ENCODE assay signal across 14 cellular contexts in genomic region chr14:88831285-88831684, GRCh38. TPM values are rescaled to one million over a fixed set of nuclear protein-coding genes. Genes with fewer than 3 reads are reported as not detected.
A peak's percentile ranks its signal among the peaks of the same experiment; 100 is the strongest.
DNase-seq lines count a peak whose midpoint lies in the region; ATAC-seq, FAIRE-seq and TF ChIP-seq lines count a peak whose summit lies in the region.
"Had no signal": no experiment of that assay in that cellular context is flagged by ENCODE, and none has a peak within 500 bp of the region (broad histone marks: within the 10 kb centered on the region; RNA-seq: fewer than 3 reads in every experiment).

No MANE protein-coding gene starts in this region.

- H3K9me1 ChIP-seq in keratinocyte (ENCODE audit: control insufficient read depth, extremely low read depth, insufficient read depth, low read length), result no peaks in the 10 kb centered on the region

- peak overlapping the region; percentile 59 for H3K27ac Mint-ChIP-seq in MCF 10A (ENCODE audit: low read depth, unreplicated experiment)

- no peaks in the 10 kb centered on the region for H3K9me3 Mint-ChIP-seq in MCF 10A (ENCODE audit: unreplicated experiment)

- no peak overlapping the region for H3K4me3 ChIP-seq in keratinocyte (ENCODE audit: control insufficient read depth in 2 of 3, extremely low read depth in 1 of 3, insufficient read depth in 2 of 3, low read depth in 1 of 3, low read length in 3 of 3)
- H3K4me3 ChIP-seq: BLaER1 treated with 17β-estradiol and CSF1 and Interleukin-3, amounts not matched to agents 10 nM and 100 nM; cardiac muscle cell; lower lobe of right lung had no signal

- H3K27me3 ChIP-seq in keratinocyte (ENCODE audit: control insufficient read depth, extremely low read depth, insufficient read depth, low read length), result no peaks in the 10 kb centered on the region
- H3K27me3 ChIP-seq: BLaER1 treated with 17β-estradiol and CSF1 and Interleukin-3, amounts not matched to agents 10 nM and 100 nM; cardiac muscle cell had no signal

- H2AFZ ChIP-seq in keratinocyte (ENCODE audit: control insufficient read depth, low read length), result no peak overlapping the region

- in situ Hi-C loops in ACHN (cut with HindIII; ENCODE audit: low pct_ligation_motif_present, low pct_unique_long_range_greater_than_20kb, low sequenced_read_pairs), result no loop called here

- intact Hi-C loops in MCF 10A (cut with micrococcal nuclease), result no loop called here

- H3K9ac ChIP-seq in keratinocyte (ENCODE audit: control insufficient read depth, extremely low read depth, insufficient read depth, low read length), result no peak overlapping the region
- H3K9ac ChIP-seq: BLaER1 treated with 17β-estradiol and CSF1 and Interleukin-3, amounts not matched to agents 10 nM and 100 nM had no signal

- peak; percentile 94 for FAIRE-seq in keratinocyte (lab: Jason Lieb, UNC)

- H3K4me1 Mint-ChIP-seq in MCF 10A (ENCODE audit: insufficient read depth, unreplicated experiment), result peaks cover 43% of the 10 kb centered on the region

- peaks cover 5% of the 10 kb centered on the region for H3K36me3 Mint-ChIP-seq in MCF 10A (ENCODE audit: insufficient read depth, unreplicated experiment)

- ATAC-seq in HG02981 (IDR thresholded peaks at IDR 0.05; ENCODE audit: unreplicated experiment) (no peak), HG03025 (IDR thresholded peaks at IDR 0.05; ENCODE audit: low FRiP score, unreplicated experiment) (no peak)
- ATAC-seq: lower lobe of right lung had no signal

- POLR2A ChIA-PET in MCF 10A (lab: Yijun Ruan, JAX), result no interaction called here

- TF ChIP-seq CTCF in MCF 10A (IDR thresholded peaks at IDR 0.05; ENCODE audit: unreplicated experiment) (no peak), keratinocyte (optimal IDR thresholded peaks at IDR 0.05 in 1 of 3, IDR thresholded peaks at IDR 0.05 in 1 of 3, conservative IDR thresholded peaks at IDR 0.05 in 1 of 3; ENCODE audit: extremely low read depth in 1 of 3, insufficient read depth in 2 of 3, low read length in 3 of 3) (no peak)

- CTCF ChIA-PET in MCF 10A (lab: Yijun Ruan, JAX), result interaction anchor here (1.0 to 1.6 kb wide), 2 partner anchors 21 to 25 kb away, joined by 3 to 4 read pairs; no protein-coding TSS in a partner anchor

- H4K20me1 ChIP-seq in keratinocyte (ENCODE audit: control insufficient read depth, extremely low read depth, insufficient read depth, low read length), result no peaks in the 10 kb centered on the region
- H4K20me1 ChIP-seq: BLaER1 treated with 17β-estradiol and CSF1 and Interleukin-3, amounts not matched to agents 10 nM and 100 nM had no signal

- no peaks in the 10 kb centered on the region for H3K36me3 ChIP-seq in keratinocyte (ENCODE audit: control insufficient read depth in 2 of 2, extremely low read depth in 1 of 2, insufficient read depth in 2 of 2, low read length in 2 of 2)
- H3K36me3 ChIP-seq: cardiac muscle cell, lower lobe of right lung had no signal

- no peak overlapping the region for H3K4me3 Mint-ChIP-seq in MCF 10A (ENCODE audit: unreplicated experiment)

- H3K4me2 ChIP-seq in keratinocyte (ENCODE audit: control insufficient read depth, extremely low read depth, insufficient read depth, low read depth, low read length), result no peak overlapping the region
- H3K4me2 ChIP-seq: BLaER1 treated with 17β-estradiol and CSF1 and Interleukin-3, amounts not matched to agents 10 nM and 100 nM had no signal

- dilution Hi-C loops in keratinocyte (cut with MboI; ENCODE audit: extremely low pct_ligation_motif_present, low sequenced_read_pairs), result no loop called here

- H3K9me3 ChIP-seq in keratinocyte (ENCODE audit: control insufficient read depth, low read depth, low read length), result no peaks in the 10 kb centered on the region
- H3K9me3 ChIP-seq: lower lobe of right lung had no signal

- H3K79me2 ChIP-seq in keratinocyte (ENCODE audit: control insufficient read depth, insufficient read depth, low read length), result peaks cover 23% of the 10 kb centered on the region

- BruUV-seq in MCF 10A (replicated peaks; lab: Mats Ljungman, UMichigan), result no TSS peak

- H3K4me1 ChIP-seq in keratinocyte (ENCODE audit: control insufficient read depth, extremely low read depth, insufficient read depth, low read length), result peaks cover 48% of the 10 kb centered on the region

- H3K27me3 Mint-ChIP-seq in MCF 10A (ENCODE audit: insufficient read depth, unreplicated experiment), result no peaks in the 10 kb centered on the region

- peak overlapping the region; percentile 53 for H3K27ac ChIP-seq in keratinocyte (ENCODE audit: control insufficient read depth, insufficient read depth, low read length)
- H3K27ac ChIP-seq: BLaER1 treated with 17β-estradiol and CSF1 and Interleukin-3, amounts not matched to agents 10 nM and 100 nM; cardiac muscle cell; lower lobe of right lung had no signal

- DNase-seq in ACHN, result peak; percentile 54
- peak; percentile 46 for DNase-seq in LHCN-M2 (ENCODE audit: low read depth)
- peak; percentile 89 for DNase-seq in MCF 10A (ENCODE audit: unreplicated experiment)
- DNase-seq in keratinocyte (ENCODE audit: low read depth, low spot score), result peak; percentile 66
- DNase-seq in UCSD-AML1 (lab: John Stamatoyannopoulos, UW; ENCODE audit: unreplicated experiment), result no peak
- no peak for DNase-seq in germinal center (ENCODE audit: low spot score)
- DNase-seq: activated T-cell treated with anti-CD3 and anti-CD28 coated beads, Interleukin-2, amount 50 U/mL, for 1 hour; glutamatergic neuron; lower lobe of right lung; occipital lobe had no signal

RNA-seq across cellular contexts. Expression of gene TTC8, which starts 6.8 kb away (rescaled TPM):
- total RNA-seq in LHCN-M2 (2014; rRNA removed) (22.3 and 23.0 TPM in 2 replicates), MCF 10A (2022) (20.9 and 23.9 TPM in 2 replicates)
- 12.5 TPM for polyA plus RNA-seq in LHCN-M2 (2012)
- 42.1 to 49.2 TPM (median 43.0 TPM) in 3 replicates for polyA plus RNA-seq in keratinocyte
- 13.1 TPM for polyA plus RNA-seq in keratinocyte (2011; ENCODE audit: low read depth)
- polyA plus RNA-seq in keratinocyte (2011; cell fraction: cytosol; rRNA removed), result 36.5 and 50.6 TPM in 2 replicates
- 67.2 and 81.9 TPM in 2 replicates for polyA plus RNA-seq in keratinocyte (2011; cell fraction: nucleus; rRNA removed)
- 10.3 and 23.5 TPM in 2 replicates for polyA plus RNA-seq in keratinocyte (2012; ENCODE audit: low replicate concordance)
- 13.1 to 24.4 TPM (median 24.0 TPM) in 3 replicates for polyA minus RNA-seq in keratinocyte
- polyA minus RNA-seq in keratinocyte (2011; cell fraction: cytosol; rRNA and poly(A)+ RNA removed), result 28.8 TPM
- 17.1 and 32.7 TPM in 2 replicates for polyA minus RNA-seq in keratinocyte (2011; cell fraction: nucleus; rRNA and poly(A)+ RNA removed)

RNA-seq across cellular contexts. Expression of gene EML5, which starts 38.5 kb away (rescaled TPM):
- total RNA-seq in LHCN-M2 (2014; rRNA removed) (0.06 and 0.17 TPM in 2 replicates), MCF 10A (2022) (0.37 and 0.54 TPM in 2 replicates)
- polyA plus RNA-seq in LHCN-M2 (2012), result 0.02 TPM
- 0.60 to 2.0 TPM (median 1.4 TPM) in 3 replicates for polyA plus RNA-seq in keratinocyte
- polyA plus RNA-seq in keratinocyte (2011; ENCODE audit: low read depth), result 2.4 TPM
- polyA plus RNA-seq in keratinocyte (2011; cell fraction: cytosol; rRNA removed), result 0.65 and 1.1 TPM in 2 replicates
- 2.9 and 3.5 TPM in 2 replicates for polyA plus RNA-seq in keratinocyte (2011; cell fraction: nucleus; rRNA removed)
- 1.0 and 2.0 TPM in 2 replicates for polyA plus RNA-seq in keratinocyte (2012; ENCODE audit: low replicate concordance)
- polyA minus RNA-seq in keratinocyte, result 0.89 to 5.4 TPM (median 1.3 TPM) in 3 replicates
- 3.3 TPM for polyA minus RNA-seq in keratinocyte (2011; cell fraction: cytosol; rRNA and poly(A)+ RNA removed)
- 6.8 and 15.4 TPM in 2 replicates for polyA minus RNA-seq in keratinocyte (2011; cell fraction: nucleus; rRNA and poly(A)+ RNA removed)

Comparison
In these comparisons a context has a peak if more than half of its experiments do, and no peak if none do; other contexts are left out.
1. DNase-seq: peak in ACHN (single experiment), LHCN-M2 (single experiment), MCF 10A (single experiment) and keratinocyte (single experiment); none in UCSD-AML1 (single experiment) and germinal center (single experiment).